8 cellular contexts compared by ENCODE assay signal in the genomic region with DNA sequence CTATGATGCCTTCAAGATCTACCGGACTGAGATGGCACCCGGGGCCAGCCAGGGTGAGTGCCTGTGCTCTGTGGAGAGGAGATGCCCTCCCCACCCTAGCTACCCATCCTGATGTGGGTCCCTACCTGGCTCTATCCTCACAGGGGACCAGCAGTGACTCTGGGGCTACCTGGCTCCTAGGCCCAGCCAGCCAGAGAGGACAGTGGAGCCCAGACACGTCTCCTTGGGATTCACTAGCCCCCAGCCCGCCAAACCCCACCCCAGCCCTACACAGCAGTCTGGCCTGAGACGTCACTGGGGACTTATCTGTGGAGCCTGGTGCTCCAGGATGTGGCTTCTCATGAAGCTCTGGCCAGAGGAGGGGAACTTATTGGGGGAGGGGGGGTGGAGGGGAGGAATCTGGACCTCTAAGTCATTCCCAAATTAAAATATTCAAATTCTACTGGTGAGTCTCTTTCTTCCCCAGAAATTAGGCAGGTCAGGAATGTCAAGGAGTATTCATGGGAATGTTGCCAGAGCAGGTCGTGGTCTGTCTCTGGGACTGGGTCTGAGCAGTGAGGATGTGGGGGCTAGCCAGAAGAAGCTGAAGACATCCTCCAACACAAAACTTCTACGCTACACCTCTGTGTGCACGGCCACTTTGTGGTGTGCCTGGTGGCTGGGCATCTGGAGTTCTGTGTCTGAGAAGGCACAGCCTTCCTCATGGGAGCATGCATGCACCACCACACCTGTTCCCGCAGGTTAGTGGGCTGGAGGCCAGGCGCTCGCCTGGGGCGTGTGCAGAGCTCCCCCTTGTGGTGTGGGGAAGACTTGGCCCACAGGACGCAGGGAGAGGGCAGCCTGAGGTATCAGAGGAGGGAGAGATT. TPM values are rescaled to one million over a fixed set of nuclear protein-coding genes. Genes with fewer than 3 reads are reported as not detected.
DNase-seq lines count a peak whose midpoint lies in the region; ATAC-seq and TF ChIP-seq lines count a peak whose summit lies in the region.

No MANE protein-coding gene starts in this region.

- H3K27me3 ChIP-seq in CD8-positive, alpha-beta T cell (ENCODE audit: insufficient read depth, low read length) = no peaks in the 10 kb centered on the region
- no peaks in the 10 kb centered on the region for H3K27me3 ChIP-seq in Panc1 (ENCODE audit: control insufficient read depth, insufficient read depth, low read length)

- no peaks in the 10 kb centered on the region for H3K36me3 Mint-ChIP-seq in CD8-positive, alpha-beta T cell
- no peaks in the 10 kb centered on the region for H3K36me3 Mint-ChIP-seq in activated T-helper 2 cell treated with anti-CD3 and anti-CD28 coated beads, Interferon-gamma antibody, Interleukin-2, Interleukin-4, amounts not matched to agents 10 μg/mL and 5 μg/mL and 100 μg/mL, durations not matched to agents 14 hours and 24 hours and 36 hours (ENCODE audit: low read depth)

- H3K9me3 Mint-ChIP-seq in CD8-positive, alpha-beta T cell = no peaks in the 10 kb centered on the region
- no peaks in the 10 kb centered on the region for H3K9me3 Mint-ChIP-seq in activated T-helper 2 cell treated with anti-CD3 and anti-CD28 coated beads, Interferon-gamma antibody, Interleukin-2, Interleukin-4, amounts not matched to agents 10 μg/mL and 5 μg/mL and 100 μg/mL, durations not matched to agents 14 hours and 24 hours and 36 hours

- no TSS peak for BruUV-seq in Panc1 (replicated peaks; lab: Mats Ljungman, UMichigan)

- H3K4me3 ChIP-seq in CD8-positive, alpha-beta T cell (ENCODE audit: low read depth, low read length) = no peak overlapping the region
- H3K4me3 ChIP-seq in Panc1 (ENCODE audit: low read depth in 2 of 2, low read length in 2 of 2) (no peak overlapping the region), retinal pigment epithelial cell (ENCODE audit: low read length) (no peak overlapping the region)

- POLR2A ChIA-PET in CD8-positive, alpha-beta T cell (lab: Charles Lee) = interaction anchor here (0.9 kb wide), 1 partner anchor 114 kb away, joined by 3 read pairs; no protein-coding TSS in a partner anchor
- POLR2A ChIA-PET in Panc1 (lab: Charles Lee) = interaction anchor here (0.7 kb wide), 1 partner anchor 128 kb away, joined by 3 read pairs; no protein-coding TSS in a partner anchor

- peak; percentile 41 to 81 (median 68) for DNase-seq in CD8-positive, alpha-beta T cell
- DNase-seq in Panc1 (ENCODE audit: low read depth, low spot score) (peak; percentile 36), glomerular visceral epithelial cell (ENCODE audit: extremely low spot score) (peak; percentile 59), retinal pigment epithelial cell (ENCODE audit: low read depth) (no peak)
- peak; percentile 43 for DNase-seq in activated T-helper 2 cell treated with anti-CD3 and anti-CD28 coated beads, Interferon-gamma antibody, Interleukin-2, Interleukin-4, amounts not matched to agents 10 μg/mL and 5 μg/mL and 100 μg/mL, durations not matched to agents 14 hours and 24 hours and 36 hours (ENCODE audit: low spot score)

- ATAC-seq in CD8-positive, alpha-beta T cell = peak; percentile 88
- ATAC-seq in HG02885 (IDR thresholded peaks at IDR 0.05; ENCODE audit: poor library complexity, unreplicated experiment) (peak; percentile 78), Panc1 (peak; percentile 84), GM21723 (IDR thresholded peaks at IDR 0.05; ENCODE audit: unreplicated experiment) (no peak), HG02588 (IDR thresholded peaks at IDR 0.05; ENCODE audit: unreplicated experiment) (no peak)

- no peaks in the 10 kb centered on the region for H3K9me3 ChIP-seq in CD8-positive, alpha-beta T cell (ENCODE audit: low read length)
- H3K9me3 ChIP-seq in Panc1 (ENCODE audit: control insufficient read depth, insufficient read depth, low read depth, low read length) = no peaks in the 10 kb centered on the region

- H3K4me1 ChIP-seq in CD8-positive, alpha-beta T cell (ENCODE audit: insufficient read depth, low read length) = no peaks in the 10 kb centered on the region
- no peaks in the 10 kb centered on the region for H3K4me1 ChIP-seq in Panc1 (ENCODE audit: control insufficient read depth, insufficient read depth, low read length)

- peak; percentile 76 for TF ChIP-seq CTCF in CD8-positive, alpha-beta T cell (IDR thresholded peaks at IDR 0.05)
- peak; percentile 91 for TF ChIP-seq CTCF in Panc1 (IDR thresholded peaks at IDR 0.05)
- peak; percentile 98 for TF ChIP-seq CTCF in retinal pigment epithelial cell (conservative IDR thresholded peaks at IDR 0.05; ENCODE audit: low read depth, low read length)

- H3K4me3 Mint-ChIP-seq in CD8-positive, alpha-beta T cell = no peak overlapping the region
- no peak overlapping the region for H3K4me3 Mint-ChIP-seq in activated T-helper 2 cell treated with anti-CD3 and anti-CD28 coated beads, Interferon-gamma antibody, Interleukin-2, Interleukin-4, amounts not matched to agents 10 μg/mL and 5 μg/mL and 100 μg/mL, durations not matched to agents 14 hours and 24 hours and 36 hours (ENCODE audit: low read depth)

- in situ Hi-C loops in Panc1 (cut with HindIII; ENCODE audit: low pct_unique_long_range_greater_than_20kb, low sequenced_read_pairs) = no loop called here

- no peak overlapping the region for H3K27ac ChIP-seq in CD8-positive, alpha-beta T cell (ENCODE audit: low read depth, low read length)
- H3K27ac ChIP-seq in Panc1 (ENCODE audit: low read length) = no peak overlapping the region

- H3K27ac Mint-ChIP-seq in CD8-positive, alpha-beta T cell = no peak overlapping the region
- H3K27ac Mint-ChIP-seq in activated T-helper 2 cell treated with anti-CD3 and anti-CD28 coated beads, Interferon-gamma antibody, Interleukin-2, Interleukin-4, amounts not matched to agents 10 μg/mL and 5 μg/mL and 100 μg/mL, durations not matched to agents 14 hours and 24 hours and 36 hours = no peak overlapping the region

- no peaks in the 10 kb centered on the region for H3K36me3 ChIP-seq in CD8-positive, alpha-beta T cell (ENCODE audit: insufficient read depth, low read length)
- H3K36me3 ChIP-seq in Panc1 (ENCODE audit: control insufficient read depth, insufficient read depth, low read length) = no peaks in the 10 kb centered on the region

- no peaks in the 10 kb centered on the region for H3K4me1 Mint-ChIP-seq in CD8-positive, alpha-beta T cell (ENCODE audit: low read depth)
- no peaks in the 10 kb centered on the region for H3K4me1 Mint-ChIP-seq in activated T-helper 2 cell treated with anti-CD3 and anti-CD28 coated beads, Interferon-gamma antibody, Interleukin-2, Interleukin-4, amounts not matched to agents 10 μg/mL and 5 μg/mL and 100 μg/mL, durations not matched to agents 14 hours and 24 hours and 36 hours (ENCODE audit: low read depth)

- intact Hi-C loops in CD8-positive, alpha-beta T cell (cut with DNase I, micrococcal nuclease) = loop anchor here (1.0 to 2.0 kb wide), 5 partner anchors 51 to 310 kb away; no protein-coding TSS in a partner anchor
- intact Hi-C loops in Panc1 (cut with micrococcal nuclease; ENCODE audit: unreplicated experiment) = loop anchor here (5.0 kb wide), 1 partner anchor 52 kb away; no protein-coding TSS in a partner anchor
- intact Hi-C loops in activated T-helper 2 cell treated with anti-CD3 and anti-CD28 coated beads, Interferon-gamma antibody, Interleukin-2, Interleukin-4, amounts not matched to agents 10 μg/mL and 5 μg/mL and 100 μg/mL, durations not matched to agents 14 hours and 24 hours and 36 hours (cut with micrococcal nuclease) = loop anchor here (1.0 to 2.0 kb wide), 2 partner anchors 51 to 115 kb away; no protein-coding TSS in a partner anchor

- CTCF ChIA-PET in CD8-positive, alpha-beta T cell (lab: Charles Lee) = interaction anchor here (0.6 to 6.0 kb wide), 45 partner anchors 9 to 454 kb away, joined by 3 to 69 read pairs (median 5); no protein-coding TSS in a partner anchor
- CTCF ChIA-PET in Panc1 (lab: Charles Lee) = interaction anchor here (1.0 to 1.4 kb wide), 5 partner anchors 15 to 259 kb away, joined by 3 to 8 read pairs (median 4); no protein-coding TSS in a partner anchor

- peaks cover 14% of the 10 kb centered on the region for H3K27me3 Mint-ChIP-seq in CD8-positive, alpha-beta T cell (ENCODE audit: low read depth)
- H3K27me3 Mint-ChIP-seq in activated T-helper 2 cell treated with anti-CD3 and anti-CD28 coated beads, Interferon-gamma antibody, Interleukin-2, Interleukin-4, amounts not matched to agents 10 μg/mL and 5 μg/mL and 100 μg/mL, durations not matched to agents 14 hours and 24 hours and 36 hours (ENCODE audit: low read depth) = no peaks in the 10 kb centered on the region

RNA-seq across cellular contexts. Expression of gene CMTM5, which starts 2.7 kb away (rescaled TPM):
- not detected for total RNA-seq in CD8-positive, alpha-beta T cell
- total RNA-seq in Panc1 (2021; ENCODE audit: unreplicated experiment) = not detected
- polyA plus RNA-seq in Panc1 (2012; ENCODE audit: insufficient read length) = not detected
- not detected in 2 replicates for total RNA-seq in activated T-helper 2 cell treated with anti-CD3 and anti-CD28 coated beads, Interferon-gamma antibody, Interleukin-2, Interleukin-4, amounts not matched to agents 10 μg/mL and 5 μg/mL and 100 μg/mL, durations not matched to agents 14 hours and 24 hours and 36 hours

RNA-seq across cellular contexts. Expression of gene IL25, which starts 7.0 kb away (rescaled TPM):
- not detected for total RNA-seq in CD8-positive, alpha-beta T cell
- total RNA-seq in Panc1 (2021; ENCODE audit: unreplicated experiment) = not detected
- not detected for polyA plus RNA-seq in Panc1 (2012; ENCODE audit: insufficient read length)
- not detected in 2 replicates for total RNA-seq in activated T-helper 2 cell treated with anti-CD3 and anti-CD28 coated beads, Interferon-gamma antibody, Interleukin-2, Interleukin-4, amounts not matched to agents 10 μg/mL and 5 μg/mL and 100 μg/mL, durations not matched to agents 14 hours and 24 hours and 36 hours

RNA-seq across cellular contexts. Expression of gene EFS, which starts 14.6 kb away (rescaled TPM):
- not detected for total RNA-seq in CD8-positive, alpha-beta T cell
- not detected for total RNA-seq in Panc1 (2021; ENCODE audit: unreplicated experiment)
- polyA plus RNA-seq in Panc1 (2012; ENCODE audit: insufficient read length) = not detected
- total RNA-seq in activated T-helper 2 cell treated with anti-CD3 and anti-CD28 coated beads, Interferon-gamma antibody, Interleukin-2, Interleukin-4, amounts not matched to agents 10 μg/mL and 5 μg/mL and 100 μg/mL, durations not matched to agents 14 hours and 24 hours and 36 hours = not detected in 2 replicates

RNA-seq across cellular contexts. Expression of gene SLC22A17, which starts 26.9 kb away (rescaled TPM):
- 10 to 100 TPM; 12.3 to 13.5 TPM for total RNA-seq in CD8-positive, alpha-beta T cell
- 3.2 TPM for total RNA-seq in Panc1 (2021; ENCODE audit: unreplicated experiment)
- 3.3 TPM for polyA plus RNA-seq in Panc1 (2012; ENCODE audit: insufficient read length)
- 2.9 and 3.2 TPM in 2 replicates for total RNA-seq in activated T-helper 2 cell treated with anti-CD3 and anti-CD28 coated beads, Interferon-gamma antibody, Interleukin-2, Interleukin-4, amounts not matched to agents 10 μg/mL and 5 μg/mL and 100 μg/mL, durations not matched to agents 14 hours and 24 hours and 36 hours

RNA-seq across cellular contexts. Expression of gene MYH6, which starts 28.5 kb away (rescaled TPM):
- not detected for total RNA-seq in CD8-positive, alpha-beta T cell
- not detected for total RNA-seq in Panc1 (2021; ENCODE audit: unreplicated experiment)
- not detected for polyA plus RNA-seq in Panc1 (2012; ENCODE audit: insufficient read length)
- 0.11 and 0.14 TPM in 2 replicates for total RNA-seq in activated T-helper 2 cell treated with anti-CD3 and anti-CD28 coated beads, Interferon-gamma antibody, Interleukin-2, Interleukin-4, amounts not matched to agents 10 μg/mL and 5 μg/mL and 100 μg/mL, durations not matched to agents 14 hours and 24 hours and 36 hours

Comparison
In these comparisons a context has a peak if more than half of its experiments do, and no peak if none do; other contexts are left out.
1. ATAC-seq: peak in CD8-positive, alpha-beta T cell (single experiment), HG02885 (single experiment) and Panc1 (single experiment); none in GM21723 (single experiment) and HG02588 (single experiment).
2. Peak in every context shown above with its lines, with median percentiles within 50 percentile points of each other: CTCF ChIP-seq.